1 cellular context compared by ENCODE assay signal in the genomic region with DNA sequence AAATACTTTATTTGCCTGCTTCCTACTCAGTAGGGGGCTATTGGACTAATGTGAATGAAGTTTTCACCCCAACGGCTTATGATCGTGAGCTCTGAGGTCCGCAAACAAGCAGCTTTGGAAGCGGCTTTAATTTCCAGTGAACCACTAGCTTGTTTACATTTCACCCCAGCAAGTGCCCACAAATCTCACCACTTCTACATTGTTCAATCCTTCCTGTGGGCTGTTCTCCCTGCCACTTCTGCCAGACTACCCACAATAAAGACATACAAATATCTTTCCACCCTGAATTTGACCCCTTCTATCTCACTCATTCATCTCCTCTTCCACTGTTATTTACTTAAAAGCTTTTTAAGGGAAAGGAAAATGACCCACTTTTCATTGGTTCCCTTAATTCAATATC.
TF ChIP-seq lines count a peak whose summit lies in the region.

No MANE protein-coding gene starts in this region.

TF ChIP-seq in HCT116, 20 proteins besides CTCF, POLR2A, EP300 and RAD21:
- TF ChIP-seq TCF7L2 (IDR thresholded peaks at IDR 0.05; ENCODE audit: borderline replicate concordance, extremely low read depth, insufficient read depth, insufficient read length) = no peak
- TF ChIP-seq SRF (IDR thresholded peaks at IDR 0.05; ENCODE audit: low read depth) = no peak
- TF ChIP-seq CBX3 (IDR thresholded peaks at IDR 0.05; ENCODE audit: low read depth) = no peak
- no peak for TF ChIP-seq EZH2 (IDR thresholded peaks at IDR 0.05)
- TF ChIP-seq EZH2phosphoT487 (IDR thresholded peaks at IDR 0.05; ENCODE audit: borderline replicate concordance) = no peak
- TF ChIP-seq, protein P1, sequence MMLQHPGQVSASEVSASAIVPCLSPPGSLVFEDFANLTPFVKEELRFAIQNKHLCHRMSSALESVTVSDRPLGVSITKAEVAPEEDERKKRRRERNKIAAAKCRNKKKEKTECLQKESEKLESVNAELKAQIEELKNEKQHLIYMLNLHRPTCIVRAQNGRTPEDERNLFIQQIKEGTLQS (IDR thresholded peaks at IDR 0.05) = no peak
- TF ChIP-seq, protein P2, sequence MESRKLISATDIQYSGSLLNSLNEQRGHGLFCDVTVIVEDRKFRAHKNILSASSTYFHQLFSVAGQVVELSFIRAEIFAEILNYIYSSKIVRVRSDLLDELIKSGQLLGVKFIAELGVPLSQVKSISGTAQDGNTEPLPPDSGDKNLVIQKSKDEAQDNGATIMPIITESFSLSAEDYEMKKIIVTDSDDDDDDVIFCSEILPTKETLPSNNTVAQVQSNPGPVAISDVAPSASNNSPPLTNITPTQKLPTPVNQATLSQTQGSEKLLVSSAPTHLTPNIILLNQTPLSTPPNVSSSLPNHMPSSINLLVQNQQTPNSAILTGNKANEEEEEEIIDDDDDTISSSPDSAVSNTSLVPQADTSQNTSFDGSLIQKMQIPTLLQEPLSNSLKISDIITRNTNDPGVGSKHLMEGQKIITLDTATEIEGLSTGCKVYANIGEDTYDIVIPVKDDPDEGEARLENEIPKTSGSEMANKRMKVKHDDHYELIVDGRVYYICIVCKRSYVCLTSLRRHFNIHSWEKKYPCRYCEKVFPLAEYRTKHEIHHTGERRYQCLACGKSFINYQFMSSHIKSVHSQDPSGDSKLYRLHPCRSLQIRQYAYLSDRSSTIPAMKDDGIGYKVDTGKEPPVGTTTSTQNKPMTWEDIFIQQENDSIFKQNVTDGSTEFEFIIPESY (IDR thresholded peaks at IDR 0.05; ENCODE audit: extremely low read depth, insufficient replicate concordance, low read length) = no peak
- TF ChIP-seq ZFX (IDR thresholded peaks at IDR 0.05) = no peak
- TF ChIP-seq, protein P3, sequence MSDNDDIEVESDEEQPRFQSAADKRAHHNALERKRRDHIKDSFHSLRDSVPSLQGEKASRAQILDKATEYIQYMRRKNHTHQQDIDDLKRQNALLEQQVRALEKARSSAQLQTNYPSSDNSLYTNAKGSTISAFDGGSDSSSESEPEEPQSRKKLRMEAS (IDR thresholded peaks at IDR 0.05) = no peak
- TF ChIP-seq YY1 (IDR thresholded peaks at IDR 0.05; ENCODE audit: extremely low read depth, insufficient replicate concordance, low read depth, low read length) = no peak
- TF ChIP-seq, protein P4, sequence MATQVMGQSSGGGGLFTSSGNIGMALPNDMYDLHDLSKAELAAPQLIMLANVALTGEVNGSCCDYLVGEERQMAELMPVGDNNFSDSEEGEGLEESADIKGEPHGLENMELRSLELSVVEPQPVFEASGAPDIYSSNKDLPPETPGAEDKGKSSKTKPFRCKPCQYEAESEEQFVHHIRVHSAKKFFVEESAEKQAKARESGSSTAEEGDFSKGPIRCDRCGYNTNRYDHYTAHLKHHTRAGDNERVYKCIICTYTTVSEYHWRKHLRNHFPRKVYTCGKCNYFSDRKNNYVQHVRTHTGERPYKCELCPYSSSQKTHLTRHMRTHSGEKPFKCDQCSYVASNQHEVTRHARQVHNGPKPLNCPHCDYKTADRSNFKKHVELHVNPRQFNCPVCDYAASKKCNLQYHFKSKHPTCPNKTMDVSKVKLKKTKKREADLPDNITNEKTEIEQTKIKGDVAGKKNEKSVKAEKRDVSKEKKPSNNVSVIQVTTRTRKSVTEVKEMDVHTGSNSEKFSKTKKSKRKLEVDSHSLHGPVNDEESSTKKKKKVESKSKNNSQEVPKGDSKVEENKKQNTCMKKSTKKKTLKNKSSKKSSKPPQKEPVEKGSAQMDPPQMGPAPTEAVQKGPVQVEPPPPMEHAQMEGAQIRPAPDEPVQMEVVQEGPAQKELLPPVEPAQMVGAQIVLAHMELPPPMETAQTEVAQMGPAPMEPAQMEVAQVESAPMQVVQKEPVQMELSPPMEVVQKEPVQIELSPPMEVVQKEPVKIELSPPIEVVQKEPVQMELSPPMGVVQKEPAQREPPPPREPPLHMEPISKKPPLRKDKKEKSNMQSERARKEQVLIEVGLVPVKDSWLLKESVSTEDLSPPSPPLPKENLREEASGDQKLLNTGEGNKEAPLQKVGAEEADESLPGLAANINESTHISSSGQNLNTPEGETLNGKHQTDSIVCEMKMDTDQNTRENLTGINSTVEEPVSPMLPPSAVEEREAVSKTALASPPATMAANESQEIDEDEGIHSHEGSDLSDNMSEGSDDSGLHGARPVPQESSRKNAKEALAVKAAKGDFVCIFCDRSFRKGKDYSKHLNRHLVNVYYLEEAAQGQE (IDR thresholded peaks at IDR 0.05; ENCODE audit: low read depth) = no peak
- no peak for TF ChIP-seq EGR1 (IDR thresholded peaks at IDR 0.05; ENCODE audit: low read depth)
- no peak for TF ChIP-seq ZNF274 (IDR thresholded peaks at IDR 0.05; ENCODE audit: low read depth, low read length)
- no peak for TF ChIP-seq SIN3A (IDR thresholded peaks at IDR 0.05; ENCODE audit: low read depth)
- TF ChIP-seq CEBPB (IDR thresholded peaks at IDR 0.05; ENCODE audit: low read depth) = no peak
- no peak for TF ChIP-seq ELF1 (IDR thresholded peaks at IDR 0.05; ENCODE audit: borderline replicate concordance, low read depth)
